In the genomic region with DNA sequence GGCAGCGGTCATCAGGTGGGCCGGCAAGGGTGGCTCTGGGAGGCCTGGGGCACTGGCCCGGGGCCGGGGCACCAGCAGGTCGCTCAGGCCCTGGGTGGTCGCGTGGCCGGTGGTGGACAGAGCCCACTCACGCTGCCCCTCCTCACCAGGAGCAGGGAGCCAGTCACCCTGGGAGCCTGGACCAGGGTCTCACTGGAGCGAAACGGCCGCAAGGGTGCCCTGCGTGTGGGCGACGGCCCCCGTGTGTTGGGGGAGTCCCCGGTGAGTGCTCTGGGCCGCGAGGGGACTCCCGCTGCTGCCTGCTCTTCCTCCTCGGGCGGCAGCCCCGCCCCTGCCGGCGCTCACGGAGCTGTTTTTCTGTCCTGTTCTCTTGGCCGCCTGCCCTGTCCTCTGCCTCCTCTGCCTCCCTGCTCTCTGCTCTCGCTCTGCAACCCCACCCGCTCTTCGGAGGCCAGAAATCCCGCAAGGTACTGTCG, we compare ENCODE assay signal across 1 cellular context.
A peak's percentile ranks its signal among the peaks of the same experiment; 100 is the strongest.
TF ChIP-seq lines count a peak whose summit lies in the region.

No MANE protein-coding gene starts in this region.

TF ChIP-seq in GM12878, 131 proteins besides CTCF, POLR2A, EP300 and RAD21 (continued from another document):
- no peak for TF ChIP-seq ZNF687 (IDR thresholded peaks at IDR 0.05)
- peak; percentile 56; the same call in 1 of the 2 replicates for TF ChIP-seq NR2F1 (conservative IDR thresholded peaks at IDR 0.05)
- peak; percentile 74 for TF ChIP-seq DPF2 (IDR thresholded peaks at IDR 0.05)
- no peak for TF ChIP-seq ATF2 (IDR thresholded peaks at IDR 0.05; ENCODE audit: low read length)
- 0 out of 2 replicates have a peak, but pooled peaks have one; percentile 31 for TF ChIP-seq SMARCA5 (IDR thresholded peaks at IDR 0.05)
- TF ChIP-seq FOXK2 (IDR thresholded peaks at IDR 0.05), result no peak
- TF ChIP-seq, protein P1, sequence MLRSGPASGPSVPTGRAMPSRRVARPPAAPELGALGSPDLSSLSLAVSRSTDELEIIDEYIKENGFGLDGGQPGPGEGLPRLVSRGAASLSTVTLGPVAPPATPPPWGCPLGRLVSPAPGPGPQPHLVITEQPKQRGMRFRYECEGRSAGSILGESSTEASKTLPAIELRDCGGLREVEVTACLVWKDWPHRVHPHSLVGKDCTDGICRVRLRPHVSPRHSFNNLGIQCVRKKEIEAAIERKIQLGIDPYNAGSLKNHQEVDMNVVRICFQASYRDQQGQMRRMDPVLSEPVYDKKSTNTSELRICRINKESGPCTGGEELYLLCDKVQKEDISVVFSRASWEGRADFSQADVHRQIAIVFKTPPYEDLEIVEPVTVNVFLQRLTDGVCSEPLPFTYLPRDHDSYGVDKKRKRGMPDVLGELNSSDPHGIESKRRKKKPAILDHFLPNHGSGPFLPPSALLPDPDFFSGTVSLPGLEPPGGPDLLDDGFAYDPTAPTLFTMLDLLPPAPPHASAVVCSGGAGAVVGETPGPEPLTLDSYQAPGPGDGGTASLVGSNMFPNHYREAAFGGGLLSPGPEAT (IDR thresholded peaks at IDR 0.05; ENCODE audit: low read depth), result 0 out of 2 replicates have a peak, but pooled peaks have one; percentile 26
- no peak for TF ChIP-seq NKRF (conservative IDR thresholded peaks at IDR 0.05)
- TF ChIP-seq, protein P2, sequence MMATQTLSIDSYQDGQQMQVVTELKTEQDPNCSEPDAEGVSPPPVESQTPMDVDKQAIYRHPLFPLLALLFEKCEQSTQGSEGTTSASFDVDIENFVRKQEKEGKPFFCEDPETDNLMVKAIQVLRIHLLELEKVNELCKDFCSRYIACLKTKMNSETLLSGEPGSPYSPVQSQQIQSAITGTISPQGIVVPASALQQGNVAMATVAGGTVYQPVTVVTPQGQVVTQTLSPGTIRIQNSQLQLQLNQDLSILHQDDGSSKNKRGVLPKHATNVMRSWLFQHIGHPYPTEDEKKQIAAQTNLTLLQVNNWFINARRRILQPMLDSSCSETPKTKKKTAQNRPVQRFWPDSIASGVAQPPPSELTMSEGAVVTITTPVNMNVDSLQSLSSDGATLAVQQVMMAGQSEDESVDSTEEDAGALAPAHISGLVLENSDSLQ (IDR thresholded peaks at IDR 0.05), result no peak
- TF ChIP-seq CREM (IDR thresholded peaks at IDR 0.05; ENCODE audit: low read depth), result no peak
- TF ChIP-seq POLR2AphosphoS2 (IDR thresholded peaks at IDR 0.05; ENCODE audit: low read depth, low read length), result no peak
- TF ChIP-seq, protein P3, sequence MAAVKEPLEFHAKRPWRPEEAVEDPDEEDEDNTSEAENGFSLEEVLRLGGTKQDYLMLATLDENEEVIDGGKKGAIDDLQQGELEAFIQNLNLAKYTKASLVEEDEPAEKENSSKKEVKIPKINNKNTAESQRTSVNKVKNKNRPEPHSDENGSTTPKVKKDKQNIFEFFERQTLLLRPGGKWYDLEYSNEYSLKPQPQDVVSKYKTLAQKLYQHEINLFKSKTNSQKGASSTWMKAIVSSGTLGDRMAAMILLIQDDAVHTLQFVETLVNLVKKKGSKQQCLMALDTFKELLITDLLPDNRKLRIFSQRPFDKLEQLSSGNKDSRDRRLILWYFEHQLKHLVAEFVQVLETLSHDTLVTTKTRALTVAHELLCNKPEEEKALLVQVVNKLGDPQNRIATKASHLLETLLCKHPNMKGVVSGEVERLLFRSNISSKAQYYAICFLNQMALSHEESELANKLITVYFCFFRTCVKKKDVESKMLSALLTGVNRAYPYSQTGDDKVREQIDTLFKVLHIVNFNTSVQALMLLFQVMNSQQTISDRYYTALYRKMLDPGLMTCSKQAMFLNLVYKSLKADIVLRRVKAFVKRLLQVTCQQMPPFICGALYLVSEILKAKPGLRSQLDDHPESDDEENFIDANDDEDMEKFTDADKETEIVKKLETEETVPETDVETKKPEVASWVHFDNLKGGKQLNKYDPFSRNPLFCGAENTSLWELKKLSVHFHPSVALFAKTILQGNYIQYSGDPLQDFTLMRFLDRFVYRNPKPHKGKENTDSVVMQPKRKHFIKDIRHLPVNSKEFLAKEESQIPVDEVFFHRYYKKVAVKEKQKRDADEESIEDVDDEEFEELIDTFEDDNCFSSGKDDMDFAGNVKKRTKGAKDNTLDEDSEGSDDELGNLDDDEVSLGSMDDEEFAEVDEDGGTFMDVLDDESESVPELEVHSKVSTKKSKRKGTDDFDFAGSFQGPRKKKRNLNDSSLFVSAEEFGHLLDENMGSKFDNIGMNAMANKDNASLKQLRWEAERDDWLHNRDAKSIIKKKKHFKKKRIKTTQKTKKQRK (IDR thresholded peaks at IDR 0.05; ENCODE audit: low read depth, low read length), result no peak
- no peak for TF ChIP-seq IKZF2 (IDR thresholded peaks at IDR 0.05)
- TF ChIP-seq ZZZ3 (IDR thresholded peaks at IDR 0.05; ENCODE audit: control insufficient read depth, insufficient read length, low read depth), result no peak
- no peak for TF ChIP-seq RB1 (IDR thresholded peaks at IDR 0.05; ENCODE audit: borderline replicate concordance)
- TF ChIP-seq ZNF384 (IDR thresholded peaks at IDR 0.05; ENCODE audit: borderline replicate concordance, low read depth, low read length), result no peak
- no peak for TF ChIP-seq NFXL1 (IDR thresholded peaks at IDR 0.05; ENCODE audit: borderline replicate concordance)
- no peak for TF ChIP-seq ZBED1 (IDR thresholded peaks at IDR 0.05; ENCODE audit: borderline replicate concordance)
- no peak for TF ChIP-seq HDAC6 (IDR thresholded peaks at IDR 0.05; ENCODE audit: unreplicated experiment)
